In the genomic region with DNA sequence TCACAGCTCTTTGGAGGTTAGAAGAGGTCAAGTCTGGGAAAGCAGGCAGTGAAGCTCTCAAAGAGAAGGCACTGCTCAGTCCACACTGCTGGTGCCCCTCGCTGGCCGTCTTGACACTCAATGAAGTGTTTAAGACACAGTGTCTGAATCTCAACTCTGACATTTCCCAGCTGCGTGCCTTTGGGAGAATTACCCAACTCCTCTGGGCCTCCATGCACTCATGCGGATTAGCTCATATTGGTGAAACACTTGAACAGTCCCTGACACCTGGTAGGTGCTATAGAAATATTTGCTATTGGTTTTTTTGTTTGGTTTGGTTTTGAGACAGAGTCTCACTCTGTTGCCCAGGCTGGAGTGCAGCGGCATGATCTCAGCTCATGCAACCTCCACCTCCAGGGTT, we compare ENCODE assay signal across 19 cellular contexts.
DNase-seq lines count a peak whose midpoint lies in the region; ATAC-seq and TF ChIP-seq lines count a peak whose summit lies in the region.
"Had no signal": no experiment of that assay in that cellular context is flagged by ENCODE, and none has a peak within 500 bp of the region (broad histone marks: within the 10 kb centered on the region; RNA-seq: fewer than 3 reads in every experiment).

No MANE protein-coding gene starts in this region.

- no peak for TF ChIP-seq POLR2A in gastroesophageal sphincter (IDR thresholded peaks at IDR 0.05)

- ATAC-seq in lower lobe of right lung (peak; percentile 54 to 57), gastroesophageal sphincter (no peak)
- ATAC-seq: Right ventricle myocardium inferior, T-cell had no signal

- POLR2A ChIA-PET in PC-9 (lab: Charles Lee; ENCODE audit: unreplicated experiment), result no interaction called here

- 53 to 88% methylated on average over 3 to 4 of the region's 5 CpGs for WGBS in gastroesophageal sphincter (ENCODE audit: low coverage in 1 of 2), 2 donors

- peaks cover 0 to 5% (median 0%) of the 10 kb centered on the region in 3 donors for H3K27me3 Mint-ChIP-seq in CD14-positive monocyte (ENCODE audit: low read depth in 3 of 3)

- H3K9ac ChIP-seq in BLaER1, result no peak overlapping the region

- no peak for TF ChIP-seq CTCF in PC-9 (conservative IDR thresholded peaks at IDR 0.05)
- TF ChIP-seq CTCF in lower lobe of right lung (IDR thresholded peaks at IDR 0.05), result no peak
- TF ChIP-seq CTCF in gastroesophageal sphincter (IDR thresholded peaks at IDR 0.05), result no peak
- no peak for TF ChIP-seq CTCF in CD14-positive monocyte (IDR thresholded peaks at IDR 0.05)

- H3K9me3 Mint-ChIP-seq in CD14-positive monocyte, result peaks cover 0 to 6% (median 0%) of the 10 kb centered on the region in 7 donors
- H3K9me3 Mint-ChIP-seq: GM23338, T-cell had no signal

- CTCF ChIA-PET in PC-9 (lab: Charles Lee), result interaction anchor here (0.6 kb wide), 1 partner anchor 82 kb away, joined by 3 read pairs; no protein-coding TSS in a partner anchor

- H3K27ac ChIP-seq in BLaER1 (no peak overlapping the region; the same call in 1 of the 2 replicates), PC-9 (no peak overlapping the region; the same call in 1 of the 2 replicates), lower lobe of right lung (no peak overlapping the region), gastroesophageal sphincter (no peak overlapping the region)
- H3K27ac ChIP-seq: A549 had no signal

- H3K36me3 ChIP-seq in BLaER1 (no peaks in the 10 kb centered on the region), PC-9 (ENCODE audit: low read depth) (no peaks in the 10 kb centered on the region), lower lobe of right lung (no peaks in the 10 kb centered on the region), gastroesophageal sphincter (no peaks in the 10 kb centered on the region)
- H3K36me3 ChIP-seq: MG63 had no signal

- H3K4me2 ChIP-seq in BLaER1 (peak overlapping the region; percentile 9; the same call in 1 of the 2 replicates), PC-9 (0 out of 2 replicates have a peak overlapping the region, but pooled peaks have one; percentile 9)
- H3K4me2 ChIP-seq: GM23338 had no signal

- H3K4me3 Mint-ChIP-seq in CD14-positive monocyte, result no peak overlapping the region
- H3K4me3 Mint-ChIP-seq: GM23338, H9, T-cell had no signal

- no peaks in the 10 kb centered on the region for H3K9me2 ChIP-seq in PC-9 (ENCODE audit: insufficient read depth)

- H2AFZ ChIP-seq in PC-9, result no peak overlapping the region
- H2AFZ ChIP-seq: GM23338 had no signal

- no peaks in the 10 kb centered on the region for H3K27me3 ChIP-seq in BLaER1
- H3K27me3 ChIP-seq in PC-9 (ENCODE audit: insufficient read depth, low read depth), result no peaks in the 10 kb centered on the region
- H3K27me3 ChIP-seq in lower lobe of right lung (ENCODE audit: low read depth), result no peaks in the 10 kb centered on the region
- peaks cover 7% of the 10 kb centered on the region for H3K27me3 ChIP-seq in gastroesophageal sphincter
- H3K27me3 ChIP-seq: MG63 had no signal

- no peak for TF ChIP-seq EP300 in gastroesophageal sphincter (IDR thresholded peaks at IDR 0.05)

- H3K4me1 ChIP-seq in BLaER1 (peaks cover 23% of the 10 kb centered on the region), PC-9 (replicated peaks; ENCODE audit: insufficient read depth) (peaks cover 46% of the 10 kb centered on the region), lower lobe of right lung (peaks cover 10% of the 10 kb centered on the region), gastroesophageal sphincter (no peaks in the 10 kb centered on the region)

- H3K79me2 ChIP-seq in PC-9 (ENCODE audit: low read depth), result no peaks in the 10 kb centered on the region

- H4K20me1 ChIP-seq in BLaER1, result no peaks in the 10 kb centered on the region
- no peaks in the 10 kb centered on the region for H4K20me1 ChIP-seq in PC-9 (ENCODE audit: insufficient read depth)

- H3K36me3 Mint-ChIP-seq in CD14-positive monocyte, result no peaks in the 10 kb centered on the region
- H3K36me3 Mint-ChIP-seq: T-cell had no signal

- no TSS peak for BruUV-seq in PC-9 (replicated peaks; lab: Mats Ljungman, UMichigan)

- H3K4me3 ChIP-seq in BLaER1 (no peak overlapping the region), PC-9 (no peak overlapping the region), lower lobe of right lung (no peak overlapping the region), gastroesophageal sphincter (no peak overlapping the region)
- H3K4me3 ChIP-seq: A549, GM23338, MG63 had no signal

- peaks cover 12% of the 10 kb centered on the region; the same call in 1 of the 2 replicates for H3F3A ChIP-seq in PC-9 (ENCODE audit: insufficient read depth, low read depth)

- DNase-seq in DMS53 treated with DMSO at 0.1 percent for 48 hours (lab: John Stamatoyannopoulos, UW; ENCODE audit: unreplicated experiment), result peak; percentile 65
- no peak for DNase-seq in PC-9
- DNase-seq in lower lobe of right lung, result no peak
- no peak for DNase-seq in NCI-H1048 (lab: John Stamatoyannopoulos, UW)
- DNase-seq in CD14-positive monocyte (ENCODE audit: low spot score), result no peak
- no peak for DNase-seq in GDM1 (lab: John Stamatoyannopoulos, UW)
- DNase-seq: AML-193, H9, KG1, NCI-H2171, NCI-H226, NCI-H524, T-cell had no signal

- peaks cover 5% of the 10 kb centered on the region for H3K4me1 Mint-ChIP-seq in CD14-positive monocyte
- H3K4me1 Mint-ChIP-seq: T-cell had no signal

- no peaks in the 10 kb centered on the region for H3K9me3 ChIP-seq in BLaER1
- no peaks in the 10 kb centered on the region; the same call in 1 of the 2 replicates for H3K9me3 ChIP-seq in PC-9 (ENCODE audit: insufficient read depth, low read depth)
- H3K9me3 ChIP-seq in lower lobe of right lung, result no peaks in the 10 kb centered on the region
- H3K9me3 ChIP-seq in gastroesophageal sphincter, result no peaks in the 10 kb centered on the region
- H3K9me3 ChIP-seq: A549, MG63 had no signal

- intact Hi-C loops in PC-9 (cut with micrococcal nuclease; ENCODE audit: unreplicated experiment), result loop anchor here (10.0 kb wide), 1 partner anchor 95 kb away; no protein-coding TSS in a partner anchor
- intact Hi-C loops in lower lobe of right lung (cut with DNase I), result no loop called here
- intact Hi-C loops in CD14-positive monocyte (cut with micrococcal nuclease), result no loop called here

- H3K27ac Mint-ChIP-seq in CD14-positive monocyte, result peak overlapping the region in 1 of 7 donors; percentile 73
- H3K27ac Mint-ChIP-seq: GM23338, T-cell had no signal
